In genomic region chr19:56966225-56966696, GRCh38 we compare ENCODE assay signal across 19 cellular contexts.
"Had no signal": no experiment of that assay in that cellular context is flagged by ENCODE, and none has a peak within 500 bp of the region (broad histone marks: within the 10 kb centered on the region; RNA-seq: fewer than 3 reads in every experiment).

No MANE protein-coding gene starts in this region.

- H3K4me3 Mint-ChIP-seq: activated B cell treated with CpG ODN at 0.5 μM for 24 hours; activated CD4-positive, alpha-beta T cell treated with anti-CD3 and anti-CD28 coated beads, Interleukin-2, amount 10 ng/mL, durations not matched to agents 24 days and 14 days; activated naive CD8-positive, alpha-beta T cell treated with anti-CD3 and anti-CD28 coated beads, Interleukin-2, amount 10 ng/mL, durations not matched to agents 7 days and 5 days; activated T-cell treated with anti-CD3 and anti-CD28 coated beads, Interleukin-2, amount 50 U/mL, for 72 hours; effector memory CD8-positive, alpha-beta T cell; neural crest cell; stimulated activated naive B cell treated with anti-CD40 and anti-IgM and Interleukin-4, amounts not matched to agents 10 μg/mL and 1 μg/mL and 100 μg/mL, for 72 hours; T-helper 17 cell had no signal

- H3K4me1 ChIP-seq: heart left ventricle, tibial artery had no signal

- H3K36me3 Mint-ChIP-seq: activated naive CD8-positive, alpha-beta T cell treated with anti-CD3 and anti-CD28 coated beads, Interleukin-2, amount 10 ng/mL, durations not matched to agents 7 days and 5 days; stimulated activated naive B cell treated with anti-CD40 and anti-IgM and Interleukin-4, amounts not matched to agents 10 μg/mL and 1 μg/mL and 100 μg/mL, for 72 hours had no signal

- H3K4me1 Mint-ChIP-seq: activated B cell treated with CpG ODN at 0.5 μM for 24 hours; activated CD4-positive, alpha-beta T cell treated with anti-CD3 and anti-CD28 coated beads, Interleukin-2, amount 10 ng/mL, durations not matched to agents 24 days and 14 days; activated naive CD8-positive, alpha-beta T cell treated with anti-CD3 and anti-CD28 coated beads, Interleukin-2, amount 10 ng/mL, durations not matched to agents 7 days and 5 days; neural crest cell; stimulated activated naive B cell treated with anti-CD40 and anti-IgM and Interleukin-4, amounts not matched to agents 10 μg/mL and 1 μg/mL and 100 μg/mL, for 72 hours; T-helper 17 cell had no signal

- H3K27ac ChIP-seq: epithelial cell of prostate, heart left ventricle, tibial artery had no signal

- ATAC-seq: activated T-cell treated with anti-CD3 and anti-CD28 coated beads, Interleukin-2, amount 50 U/mL, for 72 hours; effector memory CD8-positive, alpha-beta T cell; stimulated activated naive B cell treated with anti-CD40 and anti-IgM and Interleukin-4, amounts not matched to agents 10 μg/mL and 1 μg/mL and 100 μg/mL, for 72 hours; T-helper 17 cell had no signal

- DNase-seq: activated B cell treated with CpG ODN at 0.5 μM for 24 hours; activated CD4-positive, alpha-beta T cell treated with anti-CD3 and anti-CD28 coated beads, Interleukin-2, amount 10 ng/mL, durations not matched to agents 24 days and 14 days; activated CD8-positive, alpha-beta memory T cell treated with anti-CD3 and anti-CD28 coated beads, Interleukin-2, amount 50 U/mL, for 48 hours; activated gamma-delta T cell treated with Interleukin-2 at 50 U/mL for 16 hours; activated naive CD8-positive, alpha-beta T cell treated with anti-CD3 and anti-CD28 coated beads, Interleukin-2, amount 10 ng/mL, durations not matched to agents 7 days and 5 days; activated T-cell treated with anti-CD3 and anti-CD28 coated beads, Interleukin-2, amount 50 U/mL, for 72 hours; anterior cingulate cortex; dermis blood vessel endothelial cell; effector memory CD8-positive, alpha-beta T cell; foreskin melanocyte; left cardiac atrium; stimulated activated CD4-positive, alpha-beta T cell treated with anti-CD3 and anti-CD28 coated beads, Interleukin-15, amount 100 ng/mL, for 24 hours; stimulated activated CD4-positive, alpha-beta T cell treated with anti-CD3 and anti-CD28 coated beads, Interleukin-4, amount 100 ng/mL, for 1 hour; stimulated activated naive B cell treated with anti-CD40 and anti-IgM and Interleukin-4, amounts not matched to agents 10 μg/mL and 1 μg/mL and 100 μg/mL, for 72 hours; T-helper 17 cell; tibial artery had no signal

- H3K27me3 ChIP-seq: tibial artery had no signal

- H3K27me3 Mint-ChIP-seq: activated CD4-positive, alpha-beta T cell treated with anti-CD3 and anti-CD28 coated beads, Interleukin-2, amount 10 ng/mL, durations not matched to agents 24 days and 14 days; activated naive CD8-positive, alpha-beta T cell treated with anti-CD3 and anti-CD28 coated beads, Interleukin-2, amount 10 ng/mL, durations not matched to agents 7 days and 5 days; T-helper 17 cell had no signal

- H3K27ac Mint-ChIP-seq: activated B cell treated with CpG ODN at 0.5 μM for 24 hours; activated CD4-positive, alpha-beta T cell treated with anti-CD3 and anti-CD28 coated beads, Interleukin-2, amount 10 ng/mL, durations not matched to agents 24 days and 14 days; activated naive CD8-positive, alpha-beta T cell treated with anti-CD3 and anti-CD28 coated beads, Interleukin-2, amount 10 ng/mL, durations not matched to agents 7 days and 5 days; activated T-cell treated with anti-CD3 and anti-CD28 coated beads, Interleukin-2, amount 50 U/mL, for 72 hours; effector memory CD8-positive, alpha-beta T cell; stimulated activated naive B cell treated with anti-CD40 and anti-IgM and Interleukin-4, amounts not matched to agents 10 μg/mL and 1 μg/mL and 100 μg/mL, for 72 hours; T-helper 17 cell had no signal

- H3K4me3 ChIP-seq: heart left ventricle, tibial artery had no signal

- H3K36me3 ChIP-seq: heart left ventricle, tibial artery had no signal
